20 cellular contexts compared by ENCODE assay signal in genomic region chr5:35416217-35416988, GRCh38.
"Had no signal": no experiment of that assay in that cellular context is flagged by ENCODE, and none has a peak within 500 bp of the region (broad histone marks: within the 10 kb centered on the region; RNA-seq: fewer than 3 reads in every experiment).

No MANE protein-coding gene starts in this region.

- DNase-seq: activated CD4-positive, alpha-beta T cell treated with anti-CD3 and anti-CD28 coated beads, Interleukin-2, amount 50 U/mL, for 1 hour; activated CD4-positive, CD25-positive, alpha-beta regulatory T cell treated with anti-CD3 and anti-CD28 coated beads, Interleukin-2, amount 50 U/mL, for 72 hours; activated CD8-positive, alpha-beta T cell treated with anti-CD3 and anti-CD28 coated beads, Interleukin-2, amount 10 ng/mL, durations not matched to agents 7 days and 5 days; activated gamma-delta T cell; activated naive CD4-positive, alpha-beta T cell treated with anti-CD3 and anti-CD28 coated beads, Interleukin-2, amount 50 U/mL, for 16 hours; activated naive CD8-positive, alpha-beta T cell treated with anti-CD3 and anti-CD28 coated beads, Interleukin-2, amount 50 U/mL, for 24 hours; anterior cingulate cortex; body of pancreas; foreskin fibroblast; heart right ventricle; left lung; naive thymus-derived CD8-positive, alpha-beta T cell; retina; spleen; stimulated activated CD4-positive, alpha-beta T cell treated with anti-CD3 and anti-CD28 coated beads, Interleukin-4, amount 100 ng/mL, for 24 hours; stimulated activated naive CD4-positive, alpha-beta T cell treated with Interleukin-2 at 50 U/mL for 16 hours; WERI-Rb-1 had no signal

- H3K9me3 ChIP-seq: body of pancreas, left lung, thoracic aorta had no signal

- H3K27ac ChIP-seq: body of pancreas, cardiac muscle cell, heart right ventricle, left lung, neural progenitor cell, spleen, thoracic aorta, WERI-Rb-1 had no signal

- H3K36me3 ChIP-seq: cardiac muscle cell, heart right ventricle, left lung, neural progenitor cell, spleen, thoracic aorta, WERI-Rb-1 had no signal

- H3K9ac ChIP-seq: neural progenitor cell had no signal

- H3K4me2 ChIP-seq: neural progenitor cell had no signal

- ATAC-seq: activated CD8-positive, alpha-beta T cell treated with anti-CD3 and anti-CD28 coated beads, Interleukin-2, amount 10 ng/mL, durations not matched to agents 7 days and 5 days; activated naive CD8-positive, alpha-beta T cell treated with anti-CD3 and anti-CD28 coated beads, Interleukin-2, amount 50 U/mL, for 24 hours; body of pancreas; heart right ventricle; naive thymus-derived CD8-positive, alpha-beta T cell had no signal

- H3K4me1 ChIP-seq: body of pancreas, heart right ventricle, left lung, neural progenitor cell, spleen had no signal

- H3K27me3 ChIP-seq: body of pancreas, cardiac muscle cell, heart right ventricle, left lung, neural progenitor cell, spleen had no signal

- H3K4me3 ChIP-seq: body of pancreas, cardiac muscle cell, heart right ventricle, left lung, neural progenitor cell, spleen, thoracic aorta had no signal
